ENCODE assay signal across 11 cellular contexts in the genomic region with DNA sequence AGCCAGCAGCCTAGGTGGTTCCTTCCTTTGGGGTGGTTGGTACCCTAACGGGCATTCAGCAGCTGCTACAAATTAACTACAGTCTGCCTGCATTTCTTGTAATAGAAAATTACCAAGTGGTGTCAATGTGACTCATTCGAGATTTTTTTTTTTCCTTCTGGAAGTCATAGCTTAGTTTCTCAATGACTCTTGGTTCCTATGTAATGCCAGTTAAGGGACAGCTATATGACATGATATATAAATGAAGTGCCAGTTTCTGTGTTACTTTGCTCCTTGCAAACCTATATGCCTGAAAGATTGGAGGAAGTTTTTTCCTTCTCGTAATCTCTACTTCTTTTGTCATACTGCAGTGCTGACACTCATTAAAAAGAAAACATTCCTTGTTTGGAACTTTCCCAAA. TPM values are rescaled to one million over a fixed set of nuclear protein-coding genes. Genes with fewer than 3 reads are reported as not detected.
DNase-seq lines count a peak whose midpoint lies in the region; ATAC-seq and TF ChIP-seq lines count a peak whose summit lies in the region.
"Had no signal": no experiment of that assay in that cellular context is flagged by ENCODE, and none has a peak within 500 bp of the region (broad histone marks: within the 10 kb centered on the region; RNA-seq: fewer than 3 reads in every experiment).

No MANE protein-coding gene starts in this region.

- H3F3A ChIP-seq in GM23248 (ENCODE audit: insufficient read depth) = peaks cover 44% of the 10 kb centered on the region

- no peaks in the 10 kb centered on the region for H3K9me2 ChIP-seq in GM23248 (ENCODE audit: insufficient read depth)

- no peaks in the 10 kb centered on the region for H3K9me3 Mint-ChIP-seq in activated T-helper 2 cell treated with anti-CD3 and anti-CD28 coated beads, Interferon-gamma antibody, Interleukin-2, Interleukin-4, amounts not matched to agents 10 μg/mL and 5 μg/mL and 100 μg/mL, durations not matched to agents 14 hours and 24 hours and 36 hours
- H3K9me3 Mint-ChIP-seq: activated B cell treated with CpG ODN at 0.5 μM for 24 hours had no signal

- H3K4me1 Mint-ChIP-seq in activated T-helper 2 cell treated with anti-CD3 and anti-CD28 coated beads, Interferon-gamma antibody, Interleukin-2, Interleukin-4, amounts not matched to agents 10 μg/mL and 5 μg/mL and 100 μg/mL, durations not matched to agents 14 hours and 24 hours and 36 hours (ENCODE audit: low read depth) = peaks cover 39% of the 10 kb centered on the region

- H3K4me3 Mint-ChIP-seq in activated T-helper 2 cell treated with anti-CD3 and anti-CD28 coated beads, Interferon-gamma antibody, Interleukin-2, Interleukin-4, amounts not matched to agents 10 μg/mL and 5 μg/mL and 100 μg/mL, durations not matched to agents 14 hours and 24 hours and 36 hours (ENCODE audit: low read depth) = peak overlapping the region; percentile 11
- H3K4me3 Mint-ChIP-seq: activated B cell treated with CpG ODN at 0.5 μM for 24 hours had no signal

- DNase-seq in AG08395 (ENCODE audit: low spot score) (peak; percentile 35), GM23248 (peak; percentile 82), left colon (no peak), vagina (ENCODE audit: extremely low spot score in 2 of 2) (no peak), HuH-7 (ENCODE audit: low spot score) (no peak)
- no peak for DNase-seq in activated T-helper 2 cell treated with anti-CD3 and anti-CD28 coated beads, Interferon-gamma antibody, Interleukin-2, Interleukin-4, amounts not matched to agents 10 μg/mL and 5 μg/mL and 100 μg/mL, durations not matched to agents 14 hours and 24 hours and 36 hours (ENCODE audit: low spot score)
- DNase-seq: activated B cell treated with CpG ODN at 0.5 μM for 24 hours, DMS79, KBM-7 had no signal

- WGBS in GM23248 (ENCODE audit: low coverage in 1 of 2, low lambda C conversion rate in 2 of 2, missing lambda C conversion rate in 2 of 2), 2 experiments = 1 to 2% methylated on average over 3 of the region's 3 CpGs

- in situ Hi-C loops in GM23248 (cut with MboI) = no loop called here

- peak overlapping the region; percentile 91 for H3K27ac ChIP-seq in GM23248
- no peak overlapping the region for H3K27ac ChIP-seq in vagina

- peaks cover 19% of the 10 kb centered on the region for H3K36me3 Mint-ChIP-seq in activated T-helper 2 cell treated with anti-CD3 and anti-CD28 coated beads, Interferon-gamma antibody, Interleukin-2, Interleukin-4, amounts not matched to agents 10 μg/mL and 5 μg/mL and 100 μg/mL, durations not matched to agents 14 hours and 24 hours and 36 hours (ENCODE audit: low read depth)

- H3K27me3 ChIP-seq in GM23248 (replicated peaks; ENCODE audit: insufficient read depth) = no peaks in the 10 kb centered on the region
- H3K27me3 ChIP-seq in vagina = no peaks in the 10 kb centered on the region

- peak overlapping the region; percentile 96 for H3K4me2 ChIP-seq in GM23248 (ENCODE audit: unreplicated experiment)

- H3K9me3 ChIP-seq in GM23248 (ENCODE audit: low read depth) (no peaks in the 10 kb centered on the region), vagina (no peaks in the 10 kb centered on the region)

- peaks cover 49% of the 10 kb centered on the region for H3K4me1 ChIP-seq in GM23248 (ENCODE audit: insufficient read depth)
- peaks cover 62% of the 10 kb centered on the region for H3K4me1 ChIP-seq in vagina

- H3K9ac ChIP-seq in GM23248 = peak overlapping the region; percentile 97

- no peak overlapping the region for H2AFZ ChIP-seq in GM23248

- intact Hi-C loops in activated T-helper 2 cell treated with anti-CD3 and anti-CD28 coated beads, Interferon-gamma antibody, Interleukin-2, Interleukin-4, amounts not matched to agents 10 μg/mL and 5 μg/mL and 100 μg/mL, durations not matched to agents 14 hours and 24 hours and 36 hours (cut with micrococcal nuclease) = loop anchor here (2.0 kb wide), 1 partner anchor 135 kb away; a partner anchor contains a TSS
- intact Hi-C loops in left colon (cut with DNase I, micrococcal nuclease) = no loop called here
- intact Hi-C loops in vagina (cut with DNase I) = no loop called here

- H3K79me2 ChIP-seq in GM23248 (ENCODE audit: insufficient read depth) = peaks cover 67% of the 10 kb centered on the region

- peak; percentile 6 for ATAC-seq in left colon
- no peak for ATAC-seq in GM21367 (IDR thresholded peaks at IDR 0.05; ENCODE audit: unreplicated experiment)
- no peak for ATAC-seq in GM21390 (IDR thresholded peaks at IDR 0.05; ENCODE audit: unreplicated experiment)

- H3K4me3 ChIP-seq in GM23248 (peak overlapping the region; percentile 98), vagina (no peak overlapping the region)

- no peak for TF ChIP-seq POLR2A in vagina (IDR thresholded peaks at IDR 0.05)

- H3K36me3 ChIP-seq in GM23248 (ENCODE audit: low read depth) (no peaks in the 10 kb centered on the region), vagina (no peaks in the 10 kb centered on the region)

- TF ChIP-seq CTCF in vagina (IDR thresholded peaks at IDR 0.05) = no peak

- H3K27me3 Mint-ChIP-seq in activated T-helper 2 cell treated with anti-CD3 and anti-CD28 coated beads, Interferon-gamma antibody, Interleukin-2, Interleukin-4, amounts not matched to agents 10 μg/mL and 5 μg/mL and 100 μg/mL, durations not matched to agents 14 hours and 24 hours and 36 hours (ENCODE audit: low read depth) = peaks cover 3% of the 10 kb centered on the region
- H3K27me3 Mint-ChIP-seq: activated B cell treated with CpG ODN at 0.5 μM for 24 hours had no signal

- no peaks in the 10 kb centered on the region for H4K20me1 ChIP-seq in GM23248 (ENCODE audit: insufficient read depth)

- no peak overlapping the region for H3K27ac Mint-ChIP-seq in activated T-helper 2 cell treated with anti-CD3 and anti-CD28 coated beads, Interferon-gamma antibody, Interleukin-2, Interleukin-4, amounts not matched to agents 10 μg/mL and 5 μg/mL and 100 μg/mL, durations not matched to agents 14 hours and 24 hours and 36 hours
- H3K27ac Mint-ChIP-seq: activated B cell treated with CpG ODN at 0.5 μM for 24 hours had no signal

RNA-seq across cellular contexts. Expression of a gene that starts 2.6 kb away (rescaled TPM):
- total RNA-seq in GM23248 (2014; rRNA removed; shearing (Covaris generic)) = 165 and 186 TPM in 2 replicates
- polyA plus RNA-seq in GM23248 (2016; fragmentation: Nextera tagmentation; extraction: Ambion mirVana) = 383 and 389 TPM in 2 replicates
- 63.6 and 63.7 TPM in 2 replicates for total RNA-seq in activated T-helper 2 cell treated with anti-CD3 and anti-CD28 coated beads, Interferon-gamma antibody, Interleukin-2, Interleukin-4, amounts not matched to agents 10 μg/mL and 5 μg/mL and 100 μg/mL, durations not matched to agents 14 hours and 24 hours and 36 hours
- total RNA-seq in left colon (100 to 1,000 TPM; 366 to 451 TPM), vagina (176 TPM)

Comparison
In these comparisons a context has a peak if more than half of its experiments do, and no peak if none do; other contexts are left out.
1. DNase-seq: peak in AG08395 (single experiment) and GM23248 (single experiment); none in activated T-helper 2 cell treated with anti-CD3 and anti-CD28 coated beads, Interferon-gamma antibody, Interleukin-2, Interleukin-4, amounts not matched to agents 10 μg/mL and 5 μg/mL and 100 μg/mL, durations not matched to agents 14 hours and 24 hours and 36 hours (single experiment), left colon (0 of 2), vagina (0 of 2) and HuH-7 (single experiment).